In the genomic region with DNA sequence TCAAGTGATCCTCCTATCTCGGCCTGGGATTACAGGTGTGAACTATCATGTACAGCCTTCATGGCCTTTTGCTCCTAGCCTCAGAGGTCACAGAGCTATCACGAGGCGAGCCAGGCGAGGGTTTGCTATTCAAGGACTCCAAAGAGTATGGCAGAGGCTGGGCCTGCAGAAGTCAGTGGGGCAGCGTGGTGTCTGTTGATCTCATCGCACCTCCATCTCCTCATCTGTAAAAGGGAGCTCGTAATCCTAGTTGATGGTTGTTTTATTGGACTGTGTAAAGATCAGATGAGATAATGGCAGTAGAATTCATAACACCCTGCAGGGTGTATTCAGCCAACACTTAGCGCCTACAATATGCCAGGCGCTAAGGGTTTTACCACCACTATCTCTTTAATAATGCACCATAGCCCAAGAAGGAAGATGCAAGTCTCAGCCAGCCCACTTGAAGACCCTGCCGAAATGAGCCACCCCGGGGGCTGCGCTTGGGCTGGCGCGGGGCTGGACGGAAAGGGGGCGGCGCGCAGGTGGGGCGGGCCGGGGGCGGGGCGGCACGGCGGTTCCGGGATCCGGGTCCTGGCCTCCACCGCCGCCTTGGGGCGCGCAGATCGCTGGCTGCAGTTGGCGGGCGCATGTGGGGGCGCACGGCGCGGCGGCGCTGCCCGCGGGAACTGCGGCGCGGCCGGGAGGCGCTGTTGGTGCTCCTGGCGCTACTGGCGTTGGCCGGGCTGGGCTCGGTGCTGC, we compare ENCODE assay signal across 8 cellular contexts. TPM values are rescaled to one million over a fixed set of nuclear protein-coding genes. Genes with fewer than 3 reads are reported as not detected.
DNase-seq lines count a peak whose midpoint lies in the region; ATAC-seq lines count a peak whose summit lies in the region.

A gene with protein sequence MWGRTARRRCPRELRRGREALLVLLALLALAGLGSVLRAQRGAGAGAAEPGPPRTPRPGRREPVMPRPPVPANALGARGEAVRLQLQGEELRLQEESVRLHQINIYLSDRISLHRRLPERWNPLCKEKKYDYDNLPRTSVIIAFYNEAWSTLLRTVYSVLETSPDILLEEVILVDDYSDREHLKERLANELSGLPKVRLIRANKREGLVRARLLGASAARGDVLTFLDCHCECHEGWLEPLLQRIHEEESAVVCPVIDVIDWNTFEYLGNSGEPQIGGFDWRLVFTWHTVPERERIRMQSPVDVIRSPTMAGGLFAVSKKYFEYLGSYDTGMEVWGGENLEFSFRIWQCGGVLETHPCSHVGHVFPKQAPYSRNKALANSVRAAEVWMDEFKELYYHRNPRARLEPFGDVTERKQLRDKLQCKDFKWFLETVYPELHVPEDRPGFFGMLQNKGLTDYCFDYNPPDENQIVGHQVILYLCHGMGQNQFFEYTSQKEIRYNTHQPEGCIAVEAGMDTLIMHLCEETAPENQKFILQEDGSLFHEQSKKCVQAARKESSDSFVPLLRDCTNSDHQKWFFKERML (plus strand): TSS at position 601 of the 741 bp plus-strand sequence. CDS start 29 bp downstream, at position 630.

- H3K27me3 ChIP-seq in MG63 = no peaks in the 10 kb centered on the region
- H3K27me3 ChIP-seq in effector memory CD4-positive, alpha-beta T cell (replicated peaks; ENCODE audit: control insufficient read depth, insufficient read depth, low read length, poor library complexity, severe bottlenecking) = no peaks in the 10 kb centered on the region
- no peaks in the 10 kb centered on the region for H3K27me3 ChIP-seq in mucosa of rectum (ENCODE audit: control insufficient read depth in 2 of 2, insufficient read depth in 2 of 2, low read length in 2 of 2)

- H3K9me3 ChIP-seq in MG63 = no peaks in the 10 kb centered on the region
- H3K9me3 ChIP-seq in effector memory CD4-positive, alpha-beta T cell (ENCODE audit: control insufficient read depth, low read length) = no peaks in the 10 kb centered on the region
- H3K9me3 ChIP-seq in mucosa of rectum (ENCODE audit: control insufficient read depth in 2 of 2, low read length in 2 of 2) = no peaks in the 10 kb centered on the region

- no peaks in the 10 kb centered on the region for H3K36me3 ChIP-seq in MG63
- no peaks in the 10 kb centered on the region for H3K36me3 ChIP-seq in effector memory CD4-positive, alpha-beta T cell (ENCODE audit: control insufficient read depth, insufficient read depth, low read length)
- H3K36me3 ChIP-seq in mucosa of rectum (ENCODE audit: control insufficient read depth in 2 of 2, insufficient read depth in 2 of 2, low read length in 2 of 2) = no peaks in the 10 kb centered on the region

- H3K4me3 ChIP-seq in MG63 (peak within 1 kb of the TSS; percentile 34), mucosa of rectum (ENCODE audit: low read length in 2 of 2) (peak within 1 kb of the TSS; percentile 78 to 79)
- H3K4me3 ChIP-seq in effector memory CD4-positive, alpha-beta T cell (ENCODE audit: insufficient read depth, low read depth, low read length, poor library complexity, severe bottlenecking) = peak within 1 kb of the TSS; percentile 70

- peak; percentile 79 for DNase-seq in DMS 273 (lab: John Stamatoyannopoulos, UW; ENCODE audit: unreplicated experiment)
- no peak for DNase-seq in DMS 273 treated with DMSO at 0.1 percent for 48 hours (lab: John Stamatoyannopoulos, UW)
- DNase-seq in MG63 = peak; percentile 34
- peak; percentile 45 for DNase-seq in activated CD4-positive, alpha-beta T cell treated with anti-CD3 and anti-CD28 coated beads, Interleukin-2, amount 50 U/mL, for 1 hour
- peak; percentile 15 to 33 (median 18) for DNase-seq in effector memory CD4-positive, alpha-beta T cell
- DNase-seq in stimulated activated naive CD8-positive, alpha-beta T cell treated with anti-CD3 and anti-CD28 coated beads, Interleukin-15, Interleukin-2, amounts not matched to agents 100 U/mL and 50 U/mL, for 24 hours = peak; percentile 67
- DNase-seq in cortex of kidney (lab: John Stamatoyannopoulos, UW) = no peak

- no peak within 1 kb of the TSS for H3K27ac ChIP-seq in effector memory CD4-positive, alpha-beta T cell (ENCODE audit: insufficient read depth, low read length, poor library complexity, severe bottlenecking)
- H3K27ac ChIP-seq in mucosa of rectum (ENCODE audit: low read depth in 2 of 2, low read length in 2 of 2) = peak within 1 kb of the TSS; percentile 87 to 89

- peak; percentile 74 for ATAC-seq in stimulated activated naive CD8-positive, alpha-beta T cell treated with anti-CD3 and anti-CD28 coated beads, Interleukin-15, Interleukin-2, amounts not matched to agents 100 U/mL and 50 U/mL, for 24 hours

- H3K9ac ChIP-seq in mucosa of rectum (ENCODE audit: low read depth in 1 of 2, low read length in 2 of 2) = peak within 1 kb of the TSS; percentile 77 to 80

- peaks cover 8% of the 10 kb centered on the region for H3K4me1 ChIP-seq in effector memory CD4-positive, alpha-beta T cell (ENCODE audit: control insufficient read depth, insufficient read depth, low read length, poor library complexity, severe bottlenecking)
- peaks cover 24 to 55% of the 10 kb centered on the region in 2 donors for H3K4me1 ChIP-seq in mucosa of rectum (ENCODE audit: control insufficient read depth in 2 of 2, insufficient read depth in 2 of 2, low read length in 2 of 2)

RNA-seq across cellular contexts. Expression of the gene that starts here (rescaled TPM):
- 0.22 and 0.99 TPM in 2 replicates for total RNA-seq in MG63 (2014; rRNA removed; shearing (Covaris generic); ENCODE audit: low replicate concordance)

Comparison
In these comparisons a context has a peak if more than half of its experiments do, and no peak if none do; other contexts are left out.
1. DNase-seq: peak in DMS 273 (single experiment), activated CD4-positive, alpha-beta T cell treated with anti-CD3 and anti-CD28 coated beads, Interleukin-2, amount 50 U/mL, for 1 hour (single experiment), effector memory CD4-positive, alpha-beta T cell (3 of 3) and stimulated activated naive CD8-positive, alpha-beta T cell treated with anti-CD3 and anti-CD28 coated beads, Interleukin-15, Interleukin-2, amounts not matched to agents 100 U/mL and 50 U/mL, for 24 hours (single experiment); none in DMS 273 treated with DMSO at 0.1 percent for 48 hours (single experiment) and cortex of kidney (single experiment).
2. Peak in DNase-seq and H3K4me3 ChIP-seq in MG63; RNA of the gene not detected or under 1 TPM.
3. Peak in every context shown above with its lines, with median percentiles within 50 percentile points of each other: H3K4me3 ChIP-seq.